In genomic region chr19:38506723-38507550, GRCh38 we compare ENCODE assay signal across 8 cellular contexts.
A peak's percentile ranks its signal among the peaks of the same experiment; 100 is the strongest.
DNase-seq lines count a peak whose midpoint lies in the region; FAIRE-seq and TF ChIP-seq lines count a peak whose summit lies in the region.

No MANE protein-coding gene starts in this region.

- intact Hi-C loops in Calu3 (cut with micrococcal nuclease; ENCODE audit: unreplicated experiment) (no loop called here), esophagus squamous epithelium (cut with DNase I) (no loop called here)

- no peak overlapping the region for H3K27ac Mint-ChIP-seq in Calu3 (ENCODE audit: unreplicated experiment)
- no peak overlapping the region for H3K27ac Mint-ChIP-seq in neural progenitor cell

- TF ChIP-seq CTCF in Calu3 (IDR thresholded peaks at IDR 0.05; ENCODE audit: unreplicated experiment) (no peak), HEK293 (tag by site-specific recombination; IDR thresholded peaks at IDR 0.05) (no peak), esophagus squamous epithelium (IDR thresholded peaks at IDR 0.05) (no peak), neural progenitor cell (IDR thresholded peaks at IDR 0.05) (no peak), D721Med (IDR thresholded peaks at IDR 0.05; ENCODE audit: insufficient read depth, missing control alignments) (no peak)

- H3K4me3 Mint-ChIP-seq in Calu3 (ENCODE audit: low read depth, unreplicated experiment): no peak overlapping the region
- H3K4me3 Mint-ChIP-seq in neural progenitor cell: no peak overlapping the region

- H3K9me3 ChIP-seq in HEK293 (ENCODE audit: control insufficient read depth, insufficient read depth, low read depth, low read length): no peaks in the 10 kb centered on the region
- no peaks in the 10 kb centered on the region for H3K9me3 ChIP-seq in esophagus squamous epithelium
- H3K9me3 ChIP-seq in neural progenitor cell (ENCODE audit: low read depth): no peaks in the 10 kb centered on the region

- no peaks in the 10 kb centered on the region for H4K20me1 ChIP-seq in neural progenitor cell (ENCODE audit: low read depth)

- POLR2A ChIA-PET in HEK293 (lab: Yijun Ruan, JAX): no interaction called here

- H3K36me3 ChIP-seq in HEK293 (ENCODE audit: control insufficient read depth in 2 of 2, insufficient read depth in 1 of 2, low read length in 2 of 2) (no peaks in the 10 kb centered on the region), esophagus squamous epithelium (no peaks in the 10 kb centered on the region), neural progenitor cell (no peaks in the 10 kb centered on the region)

- no TSS peak for BruUV-seq in Calu3 (replicated peaks; lab: Mats Ljungman, UMichigan)

- H3K79me2 ChIP-seq in neural progenitor cell (ENCODE audit: low read depth): no peaks in the 10 kb centered on the region

- H3K4me2 ChIP-seq in neural progenitor cell: no peak overlapping the region

- H3F3A ChIP-seq in neural progenitor cell (ENCODE audit: low read depth): peaks cover 3% of the 10 kb centered on the region

- 20 to 43% methylated on average over 28 to 31 of the region's 35 CpGs for WGBS in esophagus squamous epithelium, 2 donors

- no peak overlapping the region for H3K9ac ChIP-seq in neural progenitor cell

- FAIRE-seq in D721Med (lab: Jason Lieb, UNC): no peak

- no peak overlapping the region for H2AFZ ChIP-seq in neural progenitor cell (replicated peaks)

- peaks cover 8% of the 10 kb centered on the region for H3K4me1 Mint-ChIP-seq in Calu3 (ENCODE audit: low read depth, unreplicated experiment)
- H3K4me1 Mint-ChIP-seq in neural progenitor cell: no peaks in the 10 kb centered on the region

- peak; percentile 68 for DNase-seq in Calu3
- DNase-seq in NCI-H69 (lab: John Stamatoyannopoulos, UW): peak; percentile 64
- DNase-seq in activated CD4-positive, alpha-beta T cell treated with anti-CD3 and anti-CD28 coated beads, Interleukin-2, amount 50 U/mL, for 48 hours: peak; percentile 94 to 95
- DNase-seq in esophagus squamous epithelium (lab: John Stamatoyannopoulos, UW): peak; percentile 52
- DNase-seq in neural progenitor cell (ENCODE audit: low spot score): peak; percentile 90
- DNase-seq in NCI-H1092 (lab: John Stamatoyannopoulos, UW): no peak
- DNase-seq in D721Med (ENCODE audit: insufficient read length, low spot score): no peak

- H3K4me1 ChIP-seq in HEK293 (ENCODE audit: control insufficient read depth, insufficient read depth, low read length): no peaks in the 10 kb centered on the region
- no peaks in the 10 kb centered on the region for H3K4me1 ChIP-seq in esophagus squamous epithelium
- no peaks in the 10 kb centered on the region for H3K4me1 ChIP-seq in neural progenitor cell

- no peak for TF ChIP-seq POLR2A in esophagus squamous epithelium (IDR thresholded peaks at IDR 0.05)

- H3K27ac ChIP-seq in HEK293 (ENCODE audit: extremely low read depth, low read depth, low read length) (no peak overlapping the region), esophagus squamous epithelium (no peak overlapping the region), neural progenitor cell (no peak overlapping the region)

- H3K9me3 Mint-ChIP-seq in Calu3 (ENCODE audit: low read depth, unreplicated experiment) (no peaks in the 10 kb centered on the region), neural progenitor cell (peaks cover 5% of the 10 kb centered on the region)

- H3K27me3 ChIP-seq in esophagus squamous epithelium (peaks cover 0 to 28% (median 0%) of the 10 kb centered on the region in 4 donors), neural progenitor cell (no peaks in the 10 kb centered on the region)

- H3K36me3 Mint-ChIP-seq in Calu3 (ENCODE audit: insufficient read depth, unreplicated experiment) (no peaks in the 10 kb centered on the region), neural progenitor cell (no peaks in the 10 kb centered on the region)

- peaks cover 88% of the 10 kb centered on the region for H3K27me3 Mint-ChIP-seq in Calu3 (ENCODE audit: unreplicated experiment)
- H3K27me3 Mint-ChIP-seq in neural progenitor cell (ENCODE audit: insufficient read depth, low read depth): peaks cover 8% of the 10 kb centered on the region

- H3K4me3 ChIP-seq in HEK293 (ENCODE audit: low read depth, low read length) (no peak overlapping the region), esophagus squamous epithelium (peak overlapping the region in 1 of 4 donors; percentile 37), neural progenitor cell (no peak overlapping the region)

- CTCF ChIA-PET in Calu3 (lab: Charles Lee): interaction anchor here (0.5 kb wide), 1 partner anchor 142 kb away, joined by 4 read pairs; no protein-coding TSS in a partner anchor
- CTCF ChIA-PET in HEK293 (lab: Yijun Ruan, JAX): interaction anchor here (0.6 to 1.1 kb wide), 3 partner anchors 9 to 104 kb away, joined by 3 to 6 read pairs (median 6); partner anchors contain the start of gene FAM98C

TF ChIP-seq in HEK293, 187 proteins besides CTCF, POLR2A, EP300 and RAD21 (continues in another document):
- no peak for TF ChIP-seq YY2 (tag by site-specific recombination; IDR thresholded peaks at IDR 0.05)
- TF ChIP-seq ZNF48 (tag by site-specific recombination; IDR thresholded peaks at IDR 0.05): no peak
- TF ChIP-seq ZNF433 (tag by site-specific recombination; IDR thresholded peaks at IDR 0.05; ENCODE audit: low read depth): no peak
- TF ChIP-seq MYNN (tag by site-specific recombination; IDR thresholded peaks at IDR 0.05; ENCODE audit: borderline replicate concordance): no peak
- TF ChIP-seq ZNF274 (IDR thresholded peaks at IDR 0.05; ENCODE audit: low read length): no peak
- TF ChIP-seq ZNF274 (tag by site-specific recombination; IDR thresholded peaks at IDR 0.05; ENCODE audit: borderline replicate concordance): no peak
- no peak for TF ChIP-seq ZFP41 (tag by site-specific recombination; IDR thresholded peaks at IDR 0.05; ENCODE audit: borderline replicate concordance)
- no peak for TF ChIP-seq FEZF1 (tag by site-specific recombination; IDR thresholded peaks at IDR 0.05)
- no peak for TF ChIP-seq ZNF391 (tag by site-specific recombination; IDR thresholded peaks at IDR 0.05; ENCODE audit: borderline replicate concordance, low read depth)
- TF ChIP-seq ZNF280D (tag by site-specific recombination; IDR thresholded peaks at IDR 0.05): no peak
- TF ChIP-seq ZBTB6 (tag by site-specific recombination; IDR thresholded peaks at IDR 0.05): no peak
- no peak for TF ChIP-seq ZNF776 (tag by site-specific recombination; IDR thresholded peaks at IDR 0.05; ENCODE audit: borderline replicate concordance)
- no peak for TF ChIP-seq HOXD13 (CRISPR knock-in tag; IDR thresholded peaks at IDR 0.05; ENCODE audit: borderline replicate concordance)
- TF ChIP-seq ZNF629 (tag by site-specific recombination; IDR thresholded peaks at IDR 0.05): no peak
- TF ChIP-seq ZBTB49 (tag by site-specific recombination; IDR thresholded peaks at IDR 0.05; ENCODE audit: low read depth): no peak

Comparison
In these comparisons a context has a peak if more than half of its experiments do, and no peak if none do; other contexts are left out.
1. DNase-seq: peak in Calu3 (single experiment), NCI-H69 (single experiment), activated CD4-positive, alpha-beta T cell treated with anti-CD3 and anti-CD28 coated beads, Interleukin-2, amount 50 U/mL, for 48 hours (2 of 2), esophagus squamous epithelium (single experiment) and neural progenitor cell (single experiment); none in NCI-H1092 (single experiment) and D721Med (single experiment).